8 cellular contexts compared by ENCODE assay signal in genomic region chr19:12564016-12564664, GRCh38. TPM values are rescaled to one million over a fixed set of nuclear protein-coding genes. Genes with fewer than 3 reads are reported as not detected.
DNase-seq lines count a peak whose midpoint lies in the region; ATAC-seq and TF ChIP-seq lines count a peak whose summit lies in the region.

No MANE protein-coding gene starts in this region.

- peak overlapping the region; percentile 25 for H3K4me3 Mint-ChIP-seq in activated CD4-positive, alpha-beta T cell treated with anti-CD3 and anti-CD28 coated beads for 36 hours

- ATAC-seq in activated CD4-positive, alpha-beta T cell treated with anti-CD3 and anti-CD28 coated beads for 36 hours: peak; percentile 98
- ATAC-seq in GM19328 (IDR thresholded peaks at IDR 0.05; ENCODE audit: unreplicated experiment): no peak

- POLR2A ChIA-PET in activated CD4-positive, alpha-beta T cell treated with anti-CD3 and anti-CD28 coated beads for 36 hours (lab: Charles Lee): interaction anchor here (0.6 to 0.8 kb wide), 2 partner anchors 102 to 282 kb away, joined by 3 to 10 read pairs; partner anchors contain the start of genes MAN2B1 and WDR83

- H3K9me3 ChIP-seq in BE2C: no peaks in the 10 kb centered on the region

- no peaks in the 10 kb centered on the region for H3K27me3 Mint-ChIP-seq in activated CD4-positive, alpha-beta T cell treated with anti-CD3 and anti-CD28 coated beads for 36 hours

- H3K36me3 ChIP-seq in BE2C: no peaks in the 10 kb centered on the region

- H3K27ac ChIP-seq in layer of hippocampus (ENCODE audit: low read depth, low read length): peak overlapping the region; percentile 73

- no peaks in the 10 kb centered on the region for H3K27me3 ChIP-seq in BE2C
- no peaks in the 10 kb centered on the region for H3K27me3 ChIP-seq in layer of hippocampus (ENCODE audit: control insufficient read depth, insufficient read depth, low read length)

- DNase-seq in BE2C (peak; percentile 93), HFF-Myc (ENCODE audit: extremely low read depth, low read depth) (peak; percentile 75), NCI-H526 treated with DMSO at 0.1 percent for 48 hours (lab: John Stamatoyannopoulos, UW) (peak; percentile 72), cerebellar cortex (ENCODE audit: low spot score) (peak; percentile 87)
- peak; percentile 95 for DNase-seq in activated CD4-positive, alpha-beta T cell treated with anti-CD3 and anti-CD28 coated beads for 36 hours
- peak; percentile 90 for DNase-seq in stimulated activated CD4-positive, alpha-beta T cell treated with anti-CD3 and anti-CD28 coated beads, Interleukin-1b, Interleukin-23, amount 100 ng/mL, for 48 hours

- H3K4me3 ChIP-seq in BE2C (ENCODE audit: low read depth, low read length) (no peak overlapping the region), HFF-Myc (replicated peaks; ENCODE audit: low read depth, low read length) (no peak overlapping the region)

- intact Hi-C loops in activated CD4-positive, alpha-beta T cell treated with anti-CD3 and anti-CD28 coated beads for 36 hours (cut with DNase I, micrococcal nuclease): loop anchor here (1.0 to 10.0 kb wide), 7 partner anchors 46 to 281 kb away; partner anchors contain the start of genes ZNF490 (in 2 of the 2) and ZNF791 (in 2 of the 2)

- TF ChIP-seq CTCF in BE2C (IDR thresholded peaks at IDR 0.05; ENCODE audit: low read depth, low read length): peak; percentile 96
- TF ChIP-seq CTCF in HFF-Myc (IDR thresholded peaks at IDR 0.05; ENCODE audit: low read depth, low read length, missing control alignments): peak; percentile 95

- no peak overlapping the region for H3K27ac Mint-ChIP-seq in activated CD4-positive, alpha-beta T cell treated with anti-CD3 and anti-CD28 coated beads for 36 hours

- peaks cover 5% of the 10 kb centered on the region for H3K4me1 Mint-ChIP-seq in activated CD4-positive, alpha-beta T cell treated with anti-CD3 and anti-CD28 coated beads for 36 hours

- H3K36me3 Mint-ChIP-seq in activated CD4-positive, alpha-beta T cell treated with anti-CD3 and anti-CD28 coated beads for 36 hours (ENCODE audit: low read depth): no peaks in the 10 kb centered on the region

- H3K9me3 Mint-ChIP-seq in activated CD4-positive, alpha-beta T cell treated with anti-CD3 and anti-CD28 coated beads for 36 hours (ENCODE audit: low read depth): no peaks in the 10 kb centered on the region

- CTCF ChIA-PET in activated CD4-positive, alpha-beta T cell treated with anti-CD3 and anti-CD28 coated beads for 36 hours (lab: Charles Lee): interaction anchor here (0.5 to 1.9 kb wide), 16 partner anchors 10 to 575 kb away, joined by 3 to 6 read pairs (median 3); partner anchors contain the start of gene GET3

- no peaks in the 10 kb centered on the region for H3K4me1 ChIP-seq in BE2C

RNA-seq across cellular contexts. Expression of gene ZNF564, which starts 12.9 kb away (rescaled TPM):
- 3.0 TPM for polyA plus RNA-seq in BE2C (2012; ENCODE audit: insufficient read depth, insufficient read length, low read depth)
- total RNA-seq in activated CD4-positive, alpha-beta T cell treated with anti-CD3 and anti-CD28 coated beads for 36 hours: 1 to 10 TPM; 5.2 to 5.6 TPM

RNA-seq across cellular contexts. Expression of gene ZNF490, which starts 46.5 kb away (rescaled TPM):
- polyA plus RNA-seq in BE2C (2012; ENCODE audit: insufficient read depth, insufficient read length, low read depth): 2.8 TPM
- total RNA-seq in activated CD4-positive, alpha-beta T cell treated with anti-CD3 and anti-CD28 coated beads for 36 hours: 1 to 10 TPM; 7.7 to 8.7 TPM

RNA-seq across cellular contexts. Expression of gene ZNF791, which starts 46.6 kb away (rescaled TPM):
- 21.7 TPM for polyA plus RNA-seq in BE2C (2012; ENCODE audit: insufficient read depth, insufficient read length, low read depth)
- 10 to 100 TPM; 16.1 to 18.1 TPM for total RNA-seq in activated CD4-positive, alpha-beta T cell treated with anti-CD3 and anti-CD28 coated beads for 36 hours
